3 cellular contexts compared by ENCODE assay signal in the genomic region with DNA sequence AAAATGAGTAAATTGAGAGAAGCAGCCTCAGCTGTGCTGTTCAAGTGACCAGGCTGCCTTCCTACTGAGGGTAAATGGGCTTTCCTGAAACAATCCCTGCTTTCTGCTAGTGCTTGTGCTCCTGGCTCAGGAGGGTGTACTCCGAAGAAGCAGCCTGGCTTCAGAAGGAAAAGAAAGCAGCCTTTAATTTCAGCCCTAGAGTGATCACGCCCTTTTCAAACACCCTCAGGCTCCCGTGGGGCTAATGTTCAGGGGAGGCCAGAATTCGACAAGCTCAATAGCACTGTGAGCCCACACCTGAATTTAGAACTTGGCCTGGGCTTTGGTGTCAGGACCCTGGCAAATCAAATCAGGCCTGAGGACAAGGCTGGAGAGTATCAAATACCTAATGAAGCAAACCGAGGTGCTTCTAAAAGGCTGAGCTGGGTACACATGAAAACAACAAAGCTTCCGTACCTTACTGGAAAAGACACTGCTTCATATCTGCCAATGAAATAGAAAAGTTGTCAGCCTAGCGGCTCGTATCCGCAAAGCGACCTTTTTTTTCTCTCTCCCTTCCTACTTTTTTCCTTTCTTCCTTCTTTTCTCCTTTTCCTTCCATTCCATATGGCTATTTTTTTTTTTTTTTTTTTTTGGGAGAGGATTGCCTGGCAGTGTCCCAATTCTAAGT.
TF ChIP-seq lines count a peak whose summit lies in the region.

No MANE protein-coding gene starts in this region.

TF ChIP-seq in liver, 16 proteins besides CTCF, POLR2A, EP300 and RAD21:
- TF ChIP-seq, protein P1, sequence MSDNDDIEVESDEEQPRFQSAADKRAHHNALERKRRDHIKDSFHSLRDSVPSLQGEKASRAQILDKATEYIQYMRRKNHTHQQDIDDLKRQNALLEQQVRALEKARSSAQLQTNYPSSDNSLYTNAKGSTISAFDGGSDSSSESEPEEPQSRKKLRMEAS (IDR thresholded peaks at IDR 0.05) = no peak
- TF ChIP-seq NR2F2 (IDR thresholded peaks at IDR 0.05) (no peak), EGR1 (IDR thresholded peaks at IDR 0.05; ENCODE audit: low read depth in 2 of 2) (no peak), FOXA2 (IDR thresholded peaks at IDR 0.05) (no peak), FOXA1 (IDR thresholded peaks at IDR 0.05) (no peak), HNF4A (conservative IDR thresholded peaks at IDR 0.05) (no peak), TAF1 (conservative IDR thresholded peaks at IDR 0.05) (no peak), RXRA (IDR thresholded peaks at IDR 0.05) (no peak), GABPA (IDR thresholded peaks at IDR 0.05 in 1 of 2, conservative IDR thresholded peaks at IDR 0.05 in 1 of 2) (no peak), YY1 (IDR thresholded peaks at IDR 0.05) (no peak), HNF4G (IDR thresholded peaks at IDR 0.05) (no peak), SP1 (IDR thresholded peaks at IDR 0.05) (no peak), JUND (IDR thresholded peaks at IDR 0.05) (no peak)
- TF ChIP-seq, protein P2, sequence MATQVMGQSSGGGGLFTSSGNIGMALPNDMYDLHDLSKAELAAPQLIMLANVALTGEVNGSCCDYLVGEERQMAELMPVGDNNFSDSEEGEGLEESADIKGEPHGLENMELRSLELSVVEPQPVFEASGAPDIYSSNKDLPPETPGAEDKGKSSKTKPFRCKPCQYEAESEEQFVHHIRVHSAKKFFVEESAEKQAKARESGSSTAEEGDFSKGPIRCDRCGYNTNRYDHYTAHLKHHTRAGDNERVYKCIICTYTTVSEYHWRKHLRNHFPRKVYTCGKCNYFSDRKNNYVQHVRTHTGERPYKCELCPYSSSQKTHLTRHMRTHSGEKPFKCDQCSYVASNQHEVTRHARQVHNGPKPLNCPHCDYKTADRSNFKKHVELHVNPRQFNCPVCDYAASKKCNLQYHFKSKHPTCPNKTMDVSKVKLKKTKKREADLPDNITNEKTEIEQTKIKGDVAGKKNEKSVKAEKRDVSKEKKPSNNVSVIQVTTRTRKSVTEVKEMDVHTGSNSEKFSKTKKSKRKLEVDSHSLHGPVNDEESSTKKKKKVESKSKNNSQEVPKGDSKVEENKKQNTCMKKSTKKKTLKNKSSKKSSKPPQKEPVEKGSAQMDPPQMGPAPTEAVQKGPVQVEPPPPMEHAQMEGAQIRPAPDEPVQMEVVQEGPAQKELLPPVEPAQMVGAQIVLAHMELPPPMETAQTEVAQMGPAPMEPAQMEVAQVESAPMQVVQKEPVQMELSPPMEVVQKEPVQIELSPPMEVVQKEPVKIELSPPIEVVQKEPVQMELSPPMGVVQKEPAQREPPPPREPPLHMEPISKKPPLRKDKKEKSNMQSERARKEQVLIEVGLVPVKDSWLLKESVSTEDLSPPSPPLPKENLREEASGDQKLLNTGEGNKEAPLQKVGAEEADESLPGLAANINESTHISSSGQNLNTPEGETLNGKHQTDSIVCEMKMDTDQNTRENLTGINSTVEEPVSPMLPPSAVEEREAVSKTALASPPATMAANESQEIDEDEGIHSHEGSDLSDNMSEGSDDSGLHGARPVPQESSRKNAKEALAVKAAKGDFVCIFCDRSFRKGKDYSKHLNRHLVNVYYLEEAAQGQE (IDR thresholded peaks at IDR 0.05) = no peak
- TF ChIP-seq, protein P3, sequence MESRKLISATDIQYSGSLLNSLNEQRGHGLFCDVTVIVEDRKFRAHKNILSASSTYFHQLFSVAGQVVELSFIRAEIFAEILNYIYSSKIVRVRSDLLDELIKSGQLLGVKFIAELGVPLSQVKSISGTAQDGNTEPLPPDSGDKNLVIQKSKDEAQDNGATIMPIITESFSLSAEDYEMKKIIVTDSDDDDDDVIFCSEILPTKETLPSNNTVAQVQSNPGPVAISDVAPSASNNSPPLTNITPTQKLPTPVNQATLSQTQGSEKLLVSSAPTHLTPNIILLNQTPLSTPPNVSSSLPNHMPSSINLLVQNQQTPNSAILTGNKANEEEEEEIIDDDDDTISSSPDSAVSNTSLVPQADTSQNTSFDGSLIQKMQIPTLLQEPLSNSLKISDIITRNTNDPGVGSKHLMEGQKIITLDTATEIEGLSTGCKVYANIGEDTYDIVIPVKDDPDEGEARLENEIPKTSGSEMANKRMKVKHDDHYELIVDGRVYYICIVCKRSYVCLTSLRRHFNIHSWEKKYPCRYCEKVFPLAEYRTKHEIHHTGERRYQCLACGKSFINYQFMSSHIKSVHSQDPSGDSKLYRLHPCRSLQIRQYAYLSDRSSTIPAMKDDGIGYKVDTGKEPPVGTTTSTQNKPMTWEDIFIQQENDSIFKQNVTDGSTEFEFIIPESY (IDR thresholded peaks at IDR 0.05) = no peak
- TF ChIP-seq, protein P4, sequence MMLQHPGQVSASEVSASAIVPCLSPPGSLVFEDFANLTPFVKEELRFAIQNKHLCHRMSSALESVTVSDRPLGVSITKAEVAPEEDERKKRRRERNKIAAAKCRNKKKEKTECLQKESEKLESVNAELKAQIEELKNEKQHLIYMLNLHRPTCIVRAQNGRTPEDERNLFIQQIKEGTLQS (IDR thresholded peaks at IDR 0.05) = no peak

TF ChIP-seq in HepG2, 621 proteins besides CTCF, POLR2A, EP300 and RAD21 (continues in another document):
- no peak for TF ChIP-seq DPF2 (CRISPR knock-in tag; IDR thresholded peaks at IDR 0.05; ENCODE audit: borderline replicate concordance, low read depth)
- no peak for TF ChIP-seq ZNF589 (CRISPR knock-in tag; conservative IDR thresholded peaks at IDR 0.05)
- no peak for TF ChIP-seq ZNF564 (CRISPR knock-in tag; IDR thresholded peaks at IDR 0.05)
- no peak for TF ChIP-seq SUZ12 (IDR thresholded peaks at IDR 0.05; ENCODE audit: low read depth, low read length)
- no peak for TF ChIP-seq ZNF652 (CRISPR knock-in tag; IDR thresholded peaks at IDR 0.05; ENCODE audit: borderline replicate concordance, low read depth)
- TF ChIP-seq, protein P5, sequence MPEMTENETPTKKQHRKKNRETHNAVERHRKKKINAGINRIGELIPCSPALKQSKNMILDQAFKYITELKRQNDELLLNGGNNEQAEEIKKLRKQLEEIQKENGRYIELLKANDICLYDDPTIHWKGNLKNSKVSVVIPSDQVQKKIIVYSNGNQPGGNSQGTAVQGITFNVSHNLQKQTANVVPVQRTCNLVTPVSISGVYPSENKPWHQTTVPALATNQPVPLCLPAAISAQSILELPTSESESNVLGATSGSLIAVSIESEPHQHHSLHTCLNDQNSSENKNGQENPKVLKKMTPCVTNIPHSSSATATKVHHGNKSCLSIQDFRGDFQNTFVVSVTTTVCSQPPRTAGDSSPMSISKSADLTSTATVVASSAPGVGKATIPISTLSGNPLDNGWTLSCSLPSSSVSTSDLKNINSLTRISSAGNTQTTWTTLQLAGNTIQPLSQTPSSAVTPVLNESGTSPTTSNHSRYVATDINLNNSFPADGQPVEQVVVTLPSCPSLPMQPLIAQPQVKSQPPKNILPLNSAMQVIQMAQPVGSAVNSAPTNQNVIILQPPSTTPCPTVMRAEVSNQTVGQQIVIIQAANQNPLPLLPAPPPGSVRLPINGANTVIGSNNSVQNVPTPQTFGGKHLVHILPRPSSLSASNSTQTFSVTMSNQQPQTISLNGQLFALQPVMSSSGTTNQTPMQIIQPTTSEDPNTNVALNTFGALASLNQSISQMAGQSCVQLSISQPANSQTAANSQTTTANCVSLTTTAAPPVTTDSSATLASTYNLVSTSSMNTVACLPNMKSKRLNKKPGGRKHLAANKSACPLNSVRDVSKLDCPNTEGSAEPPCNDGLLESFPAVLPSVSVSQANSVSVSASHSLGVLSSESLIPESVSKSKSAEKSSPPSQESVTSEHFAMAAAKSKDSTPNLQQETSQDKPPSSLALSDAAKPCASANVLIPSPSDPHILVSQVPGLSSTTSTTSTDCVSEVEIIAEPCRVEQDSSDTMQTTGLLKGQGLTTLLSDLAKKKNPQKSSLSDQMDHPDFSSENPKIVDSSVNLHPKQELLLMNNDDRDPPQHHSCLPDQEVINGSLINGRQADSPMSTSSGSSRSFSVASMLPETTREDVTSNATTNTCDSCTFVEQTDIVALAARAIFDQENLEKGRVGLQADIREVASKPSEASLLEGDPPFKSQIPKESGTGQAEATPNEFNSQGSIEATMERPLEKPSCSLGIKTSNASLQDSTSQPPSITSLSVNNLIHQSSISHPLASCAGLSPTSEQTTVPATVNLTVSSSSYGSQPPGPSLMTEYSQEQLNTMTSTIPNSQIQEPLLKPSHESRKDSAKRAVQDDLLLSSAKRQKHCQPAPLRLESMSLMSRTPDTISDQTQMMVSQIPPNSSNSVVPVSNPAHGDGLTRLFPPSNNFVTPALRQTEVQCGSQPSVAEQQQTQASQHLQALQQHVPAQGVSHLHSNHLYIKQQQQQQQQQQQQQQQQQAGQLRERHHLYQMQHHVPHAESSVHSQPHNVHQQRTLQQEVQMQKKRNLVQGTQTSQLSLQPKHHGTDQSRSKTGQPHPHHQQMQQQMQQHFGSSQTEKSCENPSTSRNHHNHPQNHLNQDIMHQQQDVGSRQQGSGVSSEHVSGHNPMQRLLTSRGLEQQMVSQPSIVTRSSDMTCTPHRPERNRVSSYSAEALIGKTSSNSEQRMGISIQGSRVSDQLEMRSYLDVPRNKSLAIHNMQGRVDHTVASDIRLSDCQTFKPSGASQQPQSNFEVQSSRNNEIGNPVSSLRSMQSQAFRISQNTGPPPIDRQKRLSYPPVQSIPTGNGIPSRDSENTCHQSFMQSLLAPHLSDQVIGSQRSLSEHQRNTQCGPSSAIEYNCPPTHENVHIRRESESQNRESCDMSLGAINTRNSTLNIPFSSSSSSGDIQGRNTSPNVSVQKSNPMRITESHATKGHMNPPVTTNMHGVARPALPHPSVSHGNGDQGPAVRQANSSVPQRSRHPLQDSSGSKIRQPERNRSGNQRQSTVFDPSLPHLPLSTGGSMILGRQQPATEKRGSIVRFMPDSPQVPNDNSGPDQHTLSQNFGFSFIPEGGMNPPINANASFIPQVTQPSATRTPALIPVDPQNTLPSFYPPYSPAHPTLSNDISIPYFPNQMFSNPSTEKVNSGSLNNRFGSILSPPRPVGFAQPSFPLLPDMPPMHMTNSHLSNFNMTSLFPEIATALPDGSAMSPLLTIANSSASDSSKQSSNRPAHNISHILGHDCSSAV (CRISPR knock-in tag; IDR thresholded peaks at IDR 0.05; ENCODE audit: borderline replicate concordance) = no peak
- TF ChIP-seq ZNF234 (CRISPR knock-in tag; conservative IDR thresholded peaks at IDR 0.05) = no peak
- no peak for TF ChIP-seq ZNF101 (CRISPR knock-in tag; IDR thresholded peaks at IDR 0.05; ENCODE audit: borderline replicate concordance, low read depth)
- no peak for TF ChIP-seq KDM5A (IDR thresholded peaks at IDR 0.05; ENCODE audit: borderline replicate concordance, low read length)
- TF ChIP-seq ZNF709 (CRISPR knock-in tag; IDR thresholded peaks at IDR 0.05) = no peak
- TF ChIP-seq ZNF563 (CRISPR knock-in tag; IDR thresholded peaks at IDR 0.05) = no peak

TF ChIP-seq in H1, 55 proteins besides CTCF, POLR2A, EP300 and RAD21:
- TF ChIP-seq SIX5 (IDR thresholded peaks at IDR 0.05; ENCODE audit: low read depth, low read length) = no peak
- no peak for TF ChIP-seq SUZ12 (IDR thresholded peaks at IDR 0.05; ENCODE audit: low read length)
- no peak for TF ChIP-seq ASH2L (IDR thresholded peaks at IDR 0.05; ENCODE audit: low read length)
- TF ChIP-seq SRF (IDR thresholded peaks at IDR 0.05; ENCODE audit: low read depth, low read length) = no peak
TF ChIP-seq in H1: peak in this region for 0.
